In genomic region chr17:59839646-59840328, GRCh38 we compare ENCODE assay signal across 8 cellular contexts. TPM values are rescaled to one million over a fixed set of nuclear protein-coding genes. Genes with fewer than 3 reads are reported as not detected.
DNase-seq lines count a peak whose midpoint lies in the region; ATAC-seq and TF ChIP-seq lines count a peak whose summit lies in the region.

No MANE protein-coding gene starts in this region.

- H3K36me3 Mint-ChIP-seq in activated T-cell treated with anti-CD3 and anti-CD28 coated beads, Interleukin-2, amount 50 U/mL, for 24 hours (ENCODE audit: low read depth) = peaks cover 71% of the 10 kb centered on the region
- H3K36me3 Mint-ChIP-seq in activated T-helper 17 cell treated with anti-CD3 and anti-CD28 coated beads, Interleukin-2, amount 50 U/mL, for 72 hours (ENCODE audit: low read depth) = peaks cover 85% of the 10 kb centered on the region

- H3K4me1 ChIP-seq in iPS-18a (ENCODE audit: control insufficient read depth, low read depth, low read length) (peaks cover 17% of the 10 kb centered on the region), testis (peaks cover 9% of the 10 kb centered on the region)

- H3K36me3 ChIP-seq in iPS-18a (ENCODE audit: control insufficient read depth, low read depth, low read length) (peaks cover 11% of the 10 kb centered on the region), testis (ENCODE audit: low read depth, missing control alignments) (no peaks in the 10 kb centered on the region)

- no peaks in the 10 kb centered on the region for H3K27me3 Mint-ChIP-seq in activated T-cell treated with anti-CD3 and anti-CD28 coated beads, Interleukin-2, amount 50 U/mL, for 24 hours
- H3K27me3 Mint-ChIP-seq in activated T-helper 17 cell treated with anti-CD3 and anti-CD28 coated beads, Interleukin-2, amount 50 U/mL, for 72 hours = no peaks in the 10 kb centered on the region

- H3K27me3 ChIP-seq in iPS-18a (ENCODE audit: control insufficient read depth, insufficient read depth, low read length) (no peaks in the 10 kb centered on the region), testis (no peaks in the 10 kb centered on the region)

- TF ChIP-seq POLR2A in testis (IDR thresholded peaks at IDR 0.05) = no peak

- ATAC-seq in activated T-helper 17 cell treated with anti-CD3 and anti-CD28 coated beads, Interleukin-2, amount 50 U/mL, for 72 hours (replicated peaks) = no peak
- ATAC-seq in HG03280 (IDR thresholded peaks at IDR 0.05; ENCODE audit: unreplicated experiment) = no peak

- intact Hi-C loops in testis (cut with DNase I; ENCODE audit: low total_unique reads) = no loop called here

- peak overlapping the region; percentile 96 for H3K4me3 Mint-ChIP-seq in activated T-cell treated with anti-CD3 and anti-CD28 coated beads, Interleukin-2, amount 50 U/mL, for 24 hours
- H3K4me3 Mint-ChIP-seq in activated T-helper 17 cell treated with anti-CD3 and anti-CD28 coated beads, Interleukin-2, amount 50 U/mL, for 72 hours = peak overlapping the region; percentile 96

- H3K9me3 Mint-ChIP-seq in activated T-cell treated with anti-CD3 and anti-CD28 coated beads, Interleukin-2, amount 50 U/mL, for 24 hours = no peaks in the 10 kb centered on the region
- no peaks in the 10 kb centered on the region for H3K9me3 Mint-ChIP-seq in activated T-helper 17 cell treated with anti-CD3 and anti-CD28 coated beads, Interleukin-2, amount 50 U/mL, for 72 hours

- H3K9me3 ChIP-seq in iPS-18a (ENCODE audit: control insufficient read depth, low read depth, low read length) = no peaks in the 10 kb centered on the region
- H3K9me3 ChIP-seq in testis = no peaks in the 10 kb centered on the region

- peaks cover 48% of the 10 kb centered on the region for H3K4me1 Mint-ChIP-seq in activated T-cell treated with anti-CD3 and anti-CD28 coated beads, Interleukin-2, amount 50 U/mL, for 24 hours (ENCODE audit: low read depth)
- peaks cover 15% of the 10 kb centered on the region for H3K4me1 Mint-ChIP-seq in activated T-helper 17 cell treated with anti-CD3 and anti-CD28 coated beads, Interleukin-2, amount 50 U/mL, for 72 hours

- peak overlapping the region; percentile 97 for H3K9ac ChIP-seq in iPS-18a (ENCODE audit: low read length)

- H3K27ac Mint-ChIP-seq in activated T-cell treated with anti-CD3 and anti-CD28 coated beads, Interleukin-2, amount 50 U/mL, for 24 hours = peak overlapping the region; percentile 100
- H3K27ac Mint-ChIP-seq in activated T-helper 17 cell treated with anti-CD3 and anti-CD28 coated beads, Interleukin-2, amount 50 U/mL, for 72 hours = peak overlapping the region; percentile 100

- WGBS in testis, 2 donors = 40 to 45% methylated on average over 6 of the region's 6 CpGs

- H3K4me3 ChIP-seq in iPS-18a (ENCODE audit: low read length) (peak overlapping the region; percentile 98), testis (peak overlapping the region in 1 of 2 donors; percentile 60)

- no peak for DNase-seq in activated T-cell treated with anti-CD3 and anti-CD28 coated beads, Interleukin-2, amount 50 U/mL, for 24 hours
- DNase-seq in activated T-cell treated with anti-CD3 and anti-CD28 coated beads for 4 hours (no peak), testis (peak; percentile 41), cortex of kidney (lab: John Stamatoyannopoulos, UW) (no peak), NCI-H748 (lab: John Stamatoyannopoulos, UW; ENCODE audit: unreplicated experiment) (no peak)

- H3K27ac ChIP-seq in iPS-18a (ENCODE audit: low read length) (peak overlapping the region; percentile 70), testis (peak overlapping the region; percentile 93 to 96)

- no peak for TF ChIP-seq CTCF in testis (IDR thresholded peaks at IDR 0.05)

RNA-seq across cellular contexts. Expression of gene TUBD1, which starts 53.0 kb away (rescaled TPM):
- total RNA-seq in activated T-helper 17 cell treated with anti-CD3 and anti-CD28 coated beads, Interleukin-2, amount 50 U/mL, for 72 hours = 10 to 100 TPM; 12.8 to 18.1 TPM
- 10 to 100 TPM; 12.9 to 13.9 TPM for total RNA-seq in testis
- 7.8 TPM for polyA plus RNA-seq in testis (ENCODE audit: insufficient read depth, low read depth, low replicate concordance)

RNA-seq across cellular contexts. Expression of gene RPS6KB1, which starts 53.1 kb away (rescaled TPM):
- 10 to 100 TPM; 55.2 to 79.8 TPM for total RNA-seq in activated T-helper 17 cell treated with anti-CD3 and anti-CD28 coated beads, Interleukin-2, amount 50 U/mL, for 72 hours
- 10 to 100 TPM; 44.5 to 46.1 TPM for total RNA-seq in testis
- 13.3 TPM for polyA plus RNA-seq in testis (ENCODE audit: insufficient read depth, low read depth, low replicate concordance)
